ENCODE assay signal across 8 cellular contexts in genomic region chr16:11783319-11784047, GRCh38. TPM values are rescaled to one million over a fixed set of nuclear protein-coding genes. Genes with fewer than 3 reads are reported as not detected.
DNase-seq lines count a peak whose midpoint lies in the region; ATAC-seq and TF ChIP-seq lines count a peak whose summit lies in the region.

No MANE protein-coding gene starts in this region.

- H3K4me3 Mint-ChIP-seq in T-cell = peak overlapping the region; percentile 80 to 83 (median 80)

- peak overlapping the region; percentile 95 to 97 for H3K27ac Mint-ChIP-seq in T-cell

- peaks cover 30% of the 10 kb centered on the region for H3K4me1 ChIP-seq in mucosa of descending colon (ENCODE audit: low read depth)
- peaks cover 0 to 2% of the 10 kb centered on the region in 2 donors for H3K4me1 ChIP-seq in aorta (ENCODE audit: control insufficient read depth in 1 of 2, insufficient read depth in 2 of 2, low read length in 2 of 2)

- H3K9me3 ChIP-seq in mucosa of descending colon = no peaks in the 10 kb centered on the region
- no peaks in the 10 kb centered on the region for H3K9me3 ChIP-seq in aorta (ENCODE audit: control insufficient read depth, low read length)

- CTCF ChIA-PET in T-cell (lab: Charles Lee) = interaction anchor here (0.6 to 4.3 kb wide), 8 partner anchors 9 to 223 kb away, joined by 3 to 37 read pairs (median 3); partner anchors contain the start of gene ZC3H7A (in 1 of the 2)

- H3K4me1 Mint-ChIP-seq in T-cell = peaks cover 66 to 71% (median 69%) of the 10 kb centered on the region in 3 donors

- no peak for TF ChIP-seq CTCF in mucosa of descending colon (IDR thresholded peaks at IDR 0.05)

- DNase-seq in DMS 273 (lab: John Stamatoyannopoulos, UW; ENCODE audit: unreplicated experiment) = peak; percentile 74
- DNase-seq in DMS 273 treated with DMSO at 0.1 percent for 48 hours (lab: John Stamatoyannopoulos, UW) = no peak
- DNase-seq in T-cell = peak in 31 of 34 experiments; percentile 29 to 79 (median 59)
- DNase-seq in caudate nucleus (lab: John Stamatoyannopoulos, UW) = no peak
- no peak for DNase-seq in mucosa of descending colon
- no peak for DNase-seq in aorta
- DNase-seq in SKM-1 treated with dmso at 0.1 percent for 144 hours (lab: John Stamatoyannopoulos, UW; ENCODE audit: unreplicated experiment) = no peak

- WGBS in aorta, 2 donors = 0 to 1% methylated on average over 5 of the region's 5 CpGs

- H3K4me3 ChIP-seq in mucosa of descending colon = no peak overlapping the region
- peak overlapping the region; percentile 33 to 36 for H3K4me3 ChIP-seq in aorta (ENCODE audit: low read length in 2 of 2)

- H3K27me3 ChIP-seq in aorta (ENCODE audit: control insufficient read depth in 1 of 2, insufficient read depth in 2 of 2, low read length in 1 of 2) = no peaks in the 10 kb centered on the region

- intact Hi-C loops in mucosa of descending colon (cut with DNase I, micrococcal nuclease) (no loop called here), aorta (cut with DNase I) (loop anchor here in 1 of 2 donors (5.0 kb wide), 1 partner anchor 41 kb away; the partner anchor contains the start of gene TXNDC11)

- POLR2A ChIA-PET in T-cell (lab: Charles Lee) = interaction anchor here (0.6 to 1.3 kb wide), 6 partner anchors 9 to 379 kb away, joined by 3 to 4 read pairs (median 4); partner anchors contain the start of gene ZC3H7A (in 2 of the 2)

- peaks cover 6% of the 10 kb centered on the region for H3K36me3 Mint-ChIP-seq in T-cell

- no peaks in the 10 kb centered on the region for H3K9me3 Mint-ChIP-seq in T-cell

- H3K27ac ChIP-seq in caudate nucleus (ENCODE audit: low read depth, low read length) (peak overlapping the region; percentile 70), aorta (ENCODE audit: low read depth in 1 of 2, low read length in 2 of 2) (peak overlapping the region; percentile 62 to 83)

- no peaks in the 10 kb centered on the region for H3K36me3 ChIP-seq in mucosa of descending colon (ENCODE audit: low read depth)
- H3K36me3 ChIP-seq in aorta (ENCODE audit: control insufficient read depth in 1 of 2, insufficient read depth in 2 of 2, low read length in 1 of 2) = no peaks in the 10 kb centered on the region

- no peaks in the 10 kb centered on the region for H3K27me3 Mint-ChIP-seq in T-cell

- ATAC-seq in HG02852 (IDR thresholded peaks at IDR 0.05; ENCODE audit: unreplicated experiment) = peak; percentile 61
- ATAC-seq in T-cell (replicated peaks in 1 of 4) = peak; percentile 75 to 85 (median 78)
- ATAC-seq in mucosa of descending colon = peak; percentile 63
- ATAC-seq in aorta (ENCODE audit: low FRiP score) = peak; percentile 49

RNA-seq across cellular contexts. Expression of gene ZC3H7A, which starts 13.6 kb away (rescaled TPM):
- 100 to 1,000 TPM in 1 of 5 donors, 10 to 100 TPM in 4; 57.6 to 115 (median 68.2) TPM for total RNA-seq in T-cell
- total RNA-seq in mucosa of descending colon = 10 to 100 TPM; 42.4 to 61.2 (median 59.0) TPM
- 10 to 100 TPM; 69.7 to 86.2 TPM for total RNA-seq in aorta
- 10 to 100 TPM; 45.4 to 46.7 TPM for polyA plus RNA-seq in aorta

RNA-seq across cellular contexts. Expression of gene TXNDC11, which starts 40.8 kb away (rescaled TPM):
- total RNA-seq in T-cell = 10 to 100 TPM; 44.0 to 76.3 (median 54.0) TPM
- 10 to 100 TPM; 52.3 to 71.9 (median 60.3) TPM for total RNA-seq in mucosa of descending colon
- total RNA-seq in aorta = 10 to 100 TPM; 39.7 to 43.6 TPM
- 10 to 100 TPM; 19.9 to 42.5 TPM for polyA plus RNA-seq in aorta

Comparison
In these comparisons a context has a peak if more than half of its experiments do, and no peak if none do; other contexts are left out.
1. DNase-seq: peak in DMS 273 (single experiment) and T-cell (31 of 34); none in DMS 273 treated with DMSO at 0.1 percent for 48 hours (single experiment), caudate nucleus (0 of 61), mucosa of descending colon (0 of 3), aorta (0 of 2) and SKM-1 treated with dmso at 0.1 percent for 144 hours (single experiment).
2. Peak in every context shown above with its lines, with median percentiles within 50 percentile points of each other: ATAC-seq.